In genomic region chr19:31402529-31402928, GRCh38 we compare ENCODE assay signal across 8 cellular contexts. TPM values are rescaled to one million over a fixed set of nuclear protein-coding genes. Genes with fewer than 3 reads are reported as not detected.
"Had no signal": no experiment of that assay in that cellular context is flagged by ENCODE, and none has a peak within 500 bp of the region (broad histone marks: within the 10 kb centered on the region; RNA-seq: fewer than 3 reads in every experiment).

No MANE protein-coding gene starts in this region.

- H3K27ac Mint-ChIP-seq: GM23338, IgD-negative memory B cell had no signal

- H3K4me2 ChIP-seq: GM23338 had no signal

- H3K4me3 Mint-ChIP-seq: GM23338, IgD-negative memory B cell had no signal

- H3K9me3 ChIP-seq: HAP-1 had no signal

- H3K9me3 Mint-ChIP-seq: GM23338 had no signal

- DNase-seq: H7, Kasumi-1, KG1 had no signal

- H3K36me3 ChIP-seq: HAP-1 had no signal

- H2AFZ ChIP-seq: GM23338 had no signal

- H3K4me1 ChIP-seq: HAP-1 had no signal

- H3K4me3 ChIP-seq: GM23338, HAP-1 had no signal

- ATAC-seq: GM23338, HCT116 had no signal

- H3K4me1 Mint-ChIP-seq: IgD-negative memory B cell had no signal

- H3K36me3 Mint-ChIP-seq: IgD-negative memory B cell had no signal

RNA-seq across cellular contexts. Expression of gene TSHZ3, which starts 53.3 kb away (rescaled TPM):
- total RNA-seq: HT-29 had no signal
- polyA plus RNA-seq: IgD-negative memory B cell had no signal
